In the genomic region with DNA sequence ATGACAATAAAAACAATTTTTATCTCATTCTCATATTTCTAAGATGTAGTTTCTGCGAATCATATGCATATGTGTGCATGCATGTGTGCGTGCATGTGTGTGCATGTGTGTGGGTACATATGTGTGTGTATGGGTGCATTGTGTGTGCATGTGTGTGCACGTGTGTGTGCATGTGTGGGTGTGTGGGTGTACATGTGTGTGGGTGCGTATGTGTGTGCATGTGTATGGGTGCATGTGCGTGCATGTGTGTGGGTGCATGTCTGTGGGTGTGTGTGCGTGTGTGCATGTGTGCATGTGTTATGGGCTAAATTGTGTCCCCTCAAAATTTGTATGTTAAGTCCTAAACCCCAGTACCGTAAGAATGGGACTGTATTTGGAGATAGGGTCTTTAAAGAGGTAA, we compare ENCODE assay signal across 16 cellular contexts. TPM values are rescaled to one million over a fixed set of nuclear protein-coding genes. Genes with fewer than 3 reads are reported as not detected.
DNase-seq lines count a peak whose midpoint lies in the region; ATAC-seq, FAIRE-seq and TF ChIP-seq lines count a peak whose summit lies in the region.
"Had no signal": no experiment of that assay in that cellular context is flagged by ENCODE, and none has a peak within 500 bp of the region (broad histone marks: within the 10 kb centered on the region; RNA-seq: fewer than 3 reads in every experiment).

No MANE protein-coding gene starts in this region.

- H3K79me1 ChIP-seq in IMR-90 (ENCODE audit: low read depth in 1 of 2, low read length in 2 of 2) (peaks cover 77 to 94% of the 10 kb centered on the region in 2 experiments), H1 (ENCODE audit: low read depth, low read length) (no peaks in the 10 kb centered on the region), neuronal stem cell (ENCODE audit: low read depth, low read length) (no peaks in the 10 kb centered on the region)

- no peak for TF ChIP-seq RAD21 in IMR-90 (IDR thresholded peaks at IDR 0.05; ENCODE audit: low read length)
- no peak for TF ChIP-seq RAD21 in H1 (IDR thresholded peaks at IDR 0.05 in 1 of 2, conservative IDR thresholded peaks at IDR 0.05 in 1 of 2; ENCODE audit: low read depth in 2 of 2, low read length in 2 of 2)

- no peak for ATAC-seq in IMR-90 (ENCODE audit: low read depth)
- ATAC-seq in naive thymus-derived CD8-positive, alpha-beta T cell, result no peak
- ATAC-seq in natural killer cell treated with Interleukin-12 subunit alpha and Interleukin-12 subunit beta and Interleukin-15 and Interleukin-18, amount 100 ng/mL, for 72 hours, result no peak
- ATAC-seq: CD8-positive, alpha-beta T cell; GM12878 had no signal

- peaks cover 79% of the 10 kb centered on the region for H4K20me1 ChIP-seq in IMR-90 (ENCODE audit: insufficient read depth, low read length)
- peaks cover 0 to 2% of the 10 kb centered on the region in 2 experiments for H4K20me1 ChIP-seq in H1 (replicated peaks in 1 of 2; ENCODE audit: control insufficient read depth in 1 of 2, insufficient read depth in 2 of 2, low read length in 2 of 2)
- H4K20me1 ChIP-seq: BLaER1 treated with 17β-estradiol and CSF1 and Interleukin-3, amounts not matched to agents 10 nM and 100 nM had no signal

- H3K27me3 ChIP-seq in IMR-90 (ENCODE audit: control insufficient read depth, insufficient read depth, low read length) (no peaks in the 10 kb centered on the region), H1 (replicated peaks in 1 of 4; ENCODE audit: control insufficient read depth in 3 of 4, extremely low read depth in 1 of 4, insufficient read depth in 3 of 4, low read length in 3 of 4) (no peaks in the 10 kb centered on the region), neuronal stem cell (ENCODE audit: control insufficient read depth in 3 of 3, insufficient read depth in 3 of 3, low read depth in 1 of 3, low read length in 3 of 3) (no peaks in the 10 kb centered on the region), sigmoid colon (no peaks in the 10 kb centered on the region)
- H3K27me3 ChIP-seq: BLaER1 treated with 17β-estradiol and CSF1 and Interleukin-3, amounts not matched to agents 10 nM and 100 nM had no signal

- H2AK5ac ChIP-seq in IMR-90 (ENCODE audit: low read depth, low read length) (no peak overlapping the region; the same call in 1 of the 2 replicates), H1 (ENCODE audit: low read depth, low read length) (no peak overlapping the region), neuronal stem cell (ENCODE audit: low read depth, low read length) (no peak overlapping the region)

- H2BK20ac ChIP-seq in IMR-90 (ENCODE audit: low read depth, low read length) (no peak overlapping the region), H1 (ENCODE audit: low read length) (no peak overlapping the region)

- peaks cover 92% of the 10 kb centered on the region for H3K36me3 ChIP-seq in IMR-90 (ENCODE audit: control insufficient read depth, insufficient read depth, low read length)
- no peaks in the 10 kb centered on the region for H3K36me3 ChIP-seq in H1 (ENCODE audit: control insufficient read depth in 2 of 4, insufficient read depth in 4 of 4, low read length in 3 of 4)
- H3K36me3 ChIP-seq in neuronal stem cell (replicated peaks in 1 of 2; ENCODE audit: control insufficient read depth in 2 of 2, insufficient read depth in 2 of 2, low read length in 2 of 2), result no peaks in the 10 kb centered on the region
- H3K36me3 ChIP-seq in sigmoid colon, result peaks cover 61 to 100% (median 89%) of the 10 kb centered on the region in 4 donors
- H3K36me3 ChIP-seq: BLaER1 treated with 17β-estradiol and CSF1 and Interleukin-3, amounts not matched to agents 10 nM and 100 nM; HAP-1 had no signal

- H2BK120ac ChIP-seq in IMR-90 (ENCODE audit: low read depth, low read length) (no peak overlapping the region), H1 (replicated peaks; ENCODE audit: low read depth, low read length) (no peak overlapping the region), neuronal stem cell (ENCODE audit: low read depth, low read length) (no peak overlapping the region)

- no peaks in the 10 kb centered on the region for H3K79me2 ChIP-seq in H1 (ENCODE audit: control insufficient read depth in 1 of 2, insufficient read depth in 2 of 2, low read length in 2 of 2)

- TF ChIP-seq CTCF in IMR-90 (conservative IDR thresholded peaks at IDR 0.05; ENCODE audit: low read depth, low read length) (no peak), H1 (IDR thresholded peaks at IDR 0.05; ENCODE audit: control extremely low read depth in 1 of 3, insufficient read depth in 1 of 3, low read depth in 1 of 3, low read length in 3 of 3) (no peak), sigmoid colon (IDR thresholded peaks at IDR 0.05) (no peak)

- H3K4me2 ChIP-seq in IMR-90 (ENCODE audit: low read depth, low read length), result no peak overlapping the region
- H3K4me2 ChIP-seq in H1 (ENCODE audit: insufficient read depth in 1 of 2, low read depth in 2 of 2, low read length in 2 of 2), result no peak overlapping the region
- no peak overlapping the region for H3K4me2 ChIP-seq in neuronal stem cell (ENCODE audit: insufficient read depth, low read length, poor library complexity, severe bottlenecking)

- no peak overlapping the region for H4K5ac ChIP-seq in IMR-90 (ENCODE audit: low read depth, low read length)
- H4K5ac ChIP-seq in H1 (ENCODE audit: insufficient read length, low read depth, low read length), result no peak overlapping the region

- H3K23ac ChIP-seq in IMR-90 (ENCODE audit: low read depth, low read length) (no peak overlapping the region; the same call in 1 of the 2 replicates), H1 (ENCODE audit: insufficient read length) (no peak overlapping the region), neuronal stem cell (ENCODE audit: low read depth, low read length, poor library complexity) (no peak overlapping the region)

- POLR2A ChIA-PET in IMR-90 (lab: Charles Lee; ENCODE audit: unreplicated experiment), result no interaction called here
- POLR2A ChIA-PET in H1 (lab: Charles Lee; ENCODE audit: partially characterized antibody), result no interaction called here
- POLR2A ChIA-PET in naive thymus-derived CD8-positive, alpha-beta T cell (lab: Charles Lee), result no interaction called here

- intact Hi-C loops in IMR-90 (cut with micrococcal nuclease), result no loop called here
- intact Hi-C loops in sigmoid colon (cut with DNase I), result no loop called here

- no TSS peak for BruUV-seq in IMR-90 (replicated peaks; lab: Mats Ljungman, UMichigan)

- H3K4me3 Mint-ChIP-seq in naive thymus-derived CD8-positive, alpha-beta T cell, result no peak overlapping the region
- H3K4me3 Mint-ChIP-seq in natural killer cell treated with Interleukin-12 subunit alpha and Interleukin-12 subunit beta and Interleukin-15 and Interleukin-18, amount 100 ng/mL, for 72 hours, result no peak overlapping the region
- H3K4me3 Mint-ChIP-seq: B cell; CD8-positive, alpha-beta T cell had no signal

- TF ChIP-seq POLR2A in IMR-90 (IDR thresholded peaks at IDR 0.05; ENCODE audit: low read depth, low read length) (no peak), H1 (IDR thresholded peaks at IDR 0.05; ENCODE audit: control extremely low read depth in 1 of 2, low read depth in 2 of 2, low read length in 2 of 2) (no peak), sigmoid colon (IDR thresholded peaks at IDR 0.05) (no peak)

- H3K56ac ChIP-seq in IMR-90 (ENCODE audit: extremely low read depth, insufficient read depth, low read length) (no peak overlapping the region), H1 (replicated peaks; ENCODE audit: insufficient read length, low read depth, low read length) (no peak overlapping the region)

- no peak overlapping the region for H4K91ac ChIP-seq in IMR-90 (ENCODE audit: insufficient read depth, low read depth, low read length)
- no peak overlapping the region for H4K91ac ChIP-seq in H1 (replicated peaks; ENCODE audit: insufficient read length, low read length)
- no peak overlapping the region for H4K91ac ChIP-seq in neuronal stem cell (ENCODE audit: low read depth, low read length, poor library complexity)

- in situ Hi-C loops in IMR-90 (cut with MboI; ENCODE audit: low sequenced_read_pairs), result no loop called here

- DNase-seq in IMR-90 (peak; percentile 39), H1 (ENCODE audit: low read depth in 1 of 2, low spot score in 2 of 2) (no peak), neuronal stem cell (ENCODE audit: low spot score) (no peak), sigmoid colon (no peak)
- no peak for DNase-seq in naive thymus-derived CD8-positive, alpha-beta T cell
- no peak for DNase-seq in natural killer cell treated with Interleukin-12 subunit alpha and Interleukin-12 subunit beta and Interleukin-15 and Interleukin-18, amount 100 ng/mL, for 72 hours (ENCODE audit: low spot score)
- DNase-seq: Calu3; CD8-positive, alpha-beta T cell; DMS53; DND-41; EL had no signal

- FAIRE-seq in H1 (lab: Jason Lieb, UNC), result no peak
- FAIRE-seq: GM12878 had no signal

- H3K27me3 Mint-ChIP-seq in naive thymus-derived CD8-positive, alpha-beta T cell, result no peaks in the 10 kb centered on the region
- H3K27me3 Mint-ChIP-seq in natural killer cell treated with Interleukin-12 subunit alpha and Interleukin-12 subunit beta and Interleukin-15 and Interleukin-18, amount 100 ng/mL, for 72 hours, result peaks cover 4 to 7% of the 10 kb centered on the region in 2 donors

- H3K36me3 Mint-ChIP-seq in naive thymus-derived CD8-positive, alpha-beta T cell, result peaks cover 12 to 66% (median 24%) of the 10 kb centered on the region in 3 donors
- H3K36me3 Mint-ChIP-seq in natural killer cell treated with Interleukin-12 subunit alpha and Interleukin-12 subunit beta and Interleukin-15 and Interleukin-18, amount 100 ng/mL, for 72 hours, result no peaks in the 10 kb centered on the region

- H3K9ac ChIP-seq in IMR-90 (ENCODE audit: low read depth, low read length), result no peak overlapping the region
- H3K9ac ChIP-seq in H1 (replicated peaks in 1 of 4; ENCODE audit: extremely low read depth in 1 of 4, low read depth in 3 of 4, low read length in 3 of 4), result no peak overlapping the region
- H3K9ac ChIP-seq in neuronal stem cell (ENCODE audit: low read depth, low read length, poor library complexity), result peak overlapping the region; percentile 61
- H3K9ac ChIP-seq: BLaER1 treated with 17β-estradiol and CSF1 and Interleukin-3, amounts not matched to agents 10 nM and 100 nM had no signal

- peaks cover 2% of the 10 kb centered on the region; the same call in 1 of the 2 replicates for H3K23me2 ChIP-seq in H1 (ENCODE audit: low read depth, low read length)

- H3K4me1 Mint-ChIP-seq in naive thymus-derived CD8-positive, alpha-beta T cell, result no peaks in the 10 kb centered on the region
- H3K4me1 Mint-ChIP-seq in natural killer cell treated with Interleukin-12 subunit alpha and Interleukin-12 subunit beta and Interleukin-15 and Interleukin-18, amount 100 ng/mL, for 72 hours (ENCODE audit: low read depth in 2 of 2), result no peaks in the 10 kb centered on the region
- H3K4me1 Mint-ChIP-seq: B cell had no signal

- H3K4ac ChIP-seq in IMR-90 (ENCODE audit: low read depth, low read length) (no peak overlapping the region; the same call in 1 of the 2 replicates), H1 (replicated peaks; ENCODE audit: insufficient read length, low read depth, low read length) (no peak overlapping the region), neuronal stem cell (ENCODE audit: low read length) (no peak overlapping the region)

- peaks cover 40% of the 10 kb centered on the region for H3K9me1 ChIP-seq in IMR-90 (ENCODE audit: insufficient read depth, low read length)

- no peak overlapping the region for H2AK9ac ChIP-seq in IMR-90 (replicated peaks; ENCODE audit: low read depth, low read length, poor library complexity)

- H3K27ac Mint-ChIP-seq in naive thymus-derived CD8-positive, alpha-beta T cell, result no peak overlapping the region
- no peak overlapping the region for H3K27ac Mint-ChIP-seq in natural killer cell treated with Interleukin-12 subunit alpha and Interleukin-12 subunit beta and Interleukin-15 and Interleukin-18, amount 100 ng/mL, for 72 hours
- H3K27ac Mint-ChIP-seq: B cell; CD8-positive, alpha-beta T cell had no signal

- dilution Hi-C loops in IMR-90 (cut with HindIII; ENCODE audit: low sequenced_read_pairs, unreplicated experiment), result no loop called here

- H2AFZ ChIP-seq in IMR-90 (replicated peaks; ENCODE audit: low read length, poor library complexity), result no peak overlapping the region
- no peak overlapping the region for H2AFZ ChIP-seq in H1 (ENCODE audit: low read length)
- H2AFZ ChIP-seq in neuronal stem cell (ENCODE audit: low read length), result no peak overlapping the region

- no peak overlapping the region for H3K4me3 ChIP-seq in IMR-90 (ENCODE audit: insufficient read depth, low read depth, low read length)
- no peak overlapping the region for H3K4me3 ChIP-seq in H1 (ENCODE audit: extremely low read depth in 1 of 4, insufficient read depth in 2 of 4, low read depth in 3 of 4, low read length in 4 of 4)
- H3K4me3 ChIP-seq in neuronal stem cell (ENCODE audit: low read length in 2 of 2), result peak overlapping the region in 1 of 2 donors; percentile 69
- H3K4me3 ChIP-seq in sigmoid colon, result no peak overlapping the region
- H3K4me3 ChIP-seq: BLaER1 treated with 17β-estradiol and CSF1 and Interleukin-3, amounts not matched to agents 10 nM and 100 nM; GM12878; HAP-1 had no signal

- H3K4me1 ChIP-seq in IMR-90 (ENCODE audit: control insufficient read depth, insufficient read depth, low read length) (peaks cover 28% of the 10 kb centered on the region), H1 (replicated peaks in 1 of 4; ENCODE audit: control insufficient read depth in 3 of 4, insufficient read depth in 4 of 4, low read length in 3 of 4) (peaks cover 0 to 8% (median 5%) of the 10 kb centered on the region in 4 experiments; a peak in 5 of 7 replicates), neuronal stem cell (ENCODE audit: control insufficient read depth in 2 of 2, insufficient read depth in 1 of 2, low read depth in 1 of 2, low read length in 2 of 2) (peaks cover 0 to 6% of the 10 kb centered on the region in 2 donors), sigmoid colon (peaks cover 0 to 52% (median 44%) of the 10 kb centered on the region in 4 donors)
- H3K4me1 ChIP-seq: HAP-1 had no signal

- CTCF ChIA-PET in IMR-90 (lab: Yijun Ruan, JAX) (no interaction called here), H1 (lab: Charles Lee; ENCODE audit: partially characterized antibody) (no interaction called here)

- H3K14ac ChIP-seq in IMR-90 (replicated peaks; ENCODE audit: low read depth, low read length) (no peak overlapping the region), H1 (ENCODE audit: insufficient read length) (no peak overlapping the region), neuronal stem cell (ENCODE audit: low read length) (no peak overlapping the region)

- peak overlapping the region; percentile 17; the same call in 1 of the 2 replicates for H3K27ac ChIP-seq in IMR-90 (ENCODE audit: insufficient read depth, low read length)
- no peak overlapping the region for H3K27ac ChIP-seq in H1 (ENCODE audit: low read depth, low read length)
- no peak overlapping the region for H3K27ac ChIP-seq in neuronal stem cell (replicated peaks; ENCODE audit: low read length)
- H3K27ac ChIP-seq in sigmoid colon, result no peak overlapping the region
- H3K27ac ChIP-seq: BLaER1 treated with 17β-estradiol and CSF1 and Interleukin-3, amounts not matched to agents 10 nM and 100 nM; HL-60 had no signal

- no peak for TF ChIP-seq EP300 in H1 (IDR thresholded peaks at IDR 0.05; ENCODE audit: borderline replicate concordance in 1 of 2, low read depth in 2 of 2, low read length in 2 of 2)
- TF ChIP-seq EP300 in sigmoid colon (IDR thresholded peaks at IDR 0.05), result no peak

- H2BK15ac ChIP-seq in IMR-90 (ENCODE audit: low read depth, low read length), result no peak overlapping the region
- H2BK15ac ChIP-seq in H1 (ENCODE audit: low read length), result 0 out of 2 replicates have a peak overlapping the region, but pooled peaks have one; percentile 83
- no peak overlapping the region for H2BK15ac ChIP-seq in neuronal stem cell (ENCODE audit: low read length)

- 100% methylated on average over 2 of the region's 7 CpGs; no CpG with 5 or more reads in 1 of the 2 experiments for WGBS in IMR-90 (ENCODE audit: extremely low coverage in 2 of 2, insufficient read length in 1 of 2), 2 experiments
- WGBS in H1 (ENCODE audit: extremely low coverage in 1 of 2, insufficient coverage in 1 of 2, insufficient read length in 1 of 2, insufficient replicate concordance in 2 of 2, low coverage in 1 of 2, low lambda C conversion rate in 2 of 2, missing lambda C conversion rate in 1 of 2), 2 experiments, result 85% methylated on average over 7 of the region's 7 CpGs; no CpG with 5 or more reads in 1 of the 2 experiments
- WGBS in neuronal stem cell (ENCODE audit: extremely low coverage in 2 of 2, insufficient read length in 2 of 2, insufficient replicate concordance in 1 of 2), 2 donors, result no CpG with 5 or more reads among the region's 7 CpGs
- WGBS in sigmoid colon, 2 donors, result 91 to 96% methylated on average over 7 of the region's 7 CpGs

- H3K9me3 ChIP-seq in IMR-90 (ENCODE audit: control insufficient read depth, insufficient read depth, low read length), result no peaks in the 10 kb centered on the region
- H3K9me3 ChIP-seq in H1 (ENCODE audit: insufficient read depth in 2 of 2, low read depth in 1 of 2, low read length in 1 of 2), result peaks cover 0 to 3% of the 10 kb centered on the region in 2 experiments; a peak in 1 of 4 replicates
- H3K9me3 ChIP-seq in neuronal stem cell (replicated peaks in 1 of 2; ENCODE audit: control insufficient read depth in 2 of 2, insufficient read depth in 1 of 2, low read depth in 1 of 2, low read length in 2 of 2), result peaks cover 0 to 2% of the 10 kb centered on the region in 2 donors
- H3K9me3 ChIP-seq in sigmoid colon, result no peaks in the 10 kb centered on the region
- H3K9me3 ChIP-seq: HAP-1 had no signal

- no peaks in the 10 kb centered on the region for H3K9me3 Mint-ChIP-seq in naive thymus-derived CD8-positive, alpha-beta T cell
- H3K9me3 Mint-ChIP-seq in natural killer cell treated with Interleukin-12 subunit alpha and Interleukin-12 subunit beta and Interleukin-15 and Interleukin-18, amount 100 ng/mL, for 72 hours, result no peaks in the 10 kb centered on the region
- H3K9me3 Mint-ChIP-seq: CD8-positive, alpha-beta T cell had no signal

- H2BK12ac ChIP-seq in H1 (ENCODE audit: low read depth, low read length) (peak overlapping the region; percentile 62; the same call in 1 of the 2 replicates), neuronal stem cell (ENCODE audit: low read length) (no peak overlapping the region)

- H2BK5ac ChIP-seq in IMR-90 (ENCODE audit: low read depth, low read length, poor library complexity, severe bottlenecking) (peak overlapping the region; percentile 48), H1 (ENCODE audit: low read depth, low read length) (no peak overlapping the region; the same call in 1 of the 2 replicates), neuronal stem cell (ENCODE audit: low read length) (no peak overlapping the region)

- peak overlapping the region in 1 of 2 experiments; percentile 14; a peak in 1 of 4 replicates for H4K8ac ChIP-seq in IMR-90 (ENCODE audit: low read depth in 2 of 2, low read length in 2 of 2)
- no peak overlapping the region for H4K8ac ChIP-seq in H1 (ENCODE audit: extremely low read depth, insufficient read depth, low read length)
- H4K8ac ChIP-seq in neuronal stem cell (ENCODE audit: low read depth, low read length), result no peak overlapping the region

- H3K18ac ChIP-seq in IMR-90 (ENCODE audit: low read depth, low read length) (no peak overlapping the region), H1 (ENCODE audit: extremely low read depth, low read length) (no peak overlapping the region), neuronal stem cell (ENCODE audit: low read length) (no peak overlapping the region)

RNA-seq across cellular contexts. Expression of a gene that starts 49.3 kb away (rescaled TPM):
- total RNA-seq in IMR-90 (2012; rRNA removed), result 1,501 and 1,855 TPM in 2 replicates
- polyA plus RNA-seq in IMR-90 (2012; rRNA removed), result 798 and 964 TPM in 2 replicates
- 520 and 674 TPM in 2 replicates for polyA plus RNA-seq in IMR-90 (2012; cell fraction: cytosol; rRNA removed)
- polyA plus RNA-seq in IMR-90 (2012; cell fraction: nucleus; rRNA removed; ENCODE audit: low replicate concordance), result 700 and 999 TPM in 2 replicates
- total RNA-seq in H1 (2021; fragmentation: NEBNext Ultra II Directional; extraction: Animal tissue kit (Norgen Biotek cat#: 25700)), result 3.4 and 3.5 TPM in 2 replicates
- polyA plus RNA-seq in H1 (2011; rRNA removed), result 1.2 and 1.9 TPM in 2 replicates
- polyA plus RNA-seq in H1 (2011; cell fraction: cytosol; rRNA removed), result 1.2 TPM
- 4.1 TPM for polyA plus RNA-seq in H1 (2011; cell fraction: nucleus; rRNA removed)
- 2.4 to 3.5 TPM (median 3.0 TPM) in 4 replicates for polyA plus RNA-seq in H1 (2012, experiment 1 of 2)
- polyA plus RNA-seq in H1 (2012, experiment 2 of 2), result 0.60 TPM
- 5.0 TPM for polyA plus RNA-seq in H1 (2013, experiment 1 of 2)
- 3.8 TPM for polyA plus RNA-seq in H1 (2013, experiment 2 of 2)
- polyA minus RNA-seq in H1 (2011; rRNA and poly(A)+ RNA removed), result 3.1 and 6.5 TPM in 2 replicates
- 3.0 TPM for polyA minus RNA-seq in H1 (2011; cell fraction: cytosol; rRNA and poly(A)+ RNA removed)
- polyA minus RNA-seq in H1 (2011; cell fraction: nucleus; rRNA and poly(A)+ RNA removed), result 6.4 TPM
- polyA plus RNA-seq in neuronal stem cell (2013, experiment 1 of 2), result 0.07 TPM
- 0.08 TPM for polyA plus RNA-seq in neuronal stem cell (2013, experiment 2 of 2)
- total RNA-seq in naive thymus-derived CD8-positive, alpha-beta T cell, result 1 to 10 TPM; 3.5 to 4.1 TPM
- 1 to 10 TPM in 2 of 3 donors, under 1 TPM in 1; 0.95 to 2.0 (median 1.8) TPM for polyA plus RNA-seq in naive thymus-derived CD8-positive, alpha-beta T cell
- 100 to 1,000 TPM; 233 to 715 (median 381) TPM for total RNA-seq in sigmoid colon
- 10 to 100 TPM in 1 of 3 donors, 1 to 10 TPM in 2; 2.8 to 66.9 (median 9.0) TPM for polyA plus RNA-seq in sigmoid colon
- under 1 TPM in 1 of 2 donors, not detected in 1; 0.11 TPM for total RNA-seq in natural killer cell treated with Interleukin-12 subunit alpha and Interleukin-12 subunit beta and Interleukin-15 and Interleukin-18, amount 100 ng/mL, for 72 hours

Comparison
In these comparisons a context has a peak if more than half of its experiments do, and no peak if none do; other contexts are left out.
1. RNA of a gene that starts 49.3 kb away (total RNA-seq): 1,501 to 1,855 TPM in IMR-90 and 233 to 715 TPM in sigmoid colon; 3.5 to 4.1 TPM in naive thymus-derived CD8-positive, alpha-beta T cell, 3.4 to 3.5 TPM in H1 and 0.11 TPM in natural killer cell treated with Interleukin-12 subunit alpha and Interleukin-12 subunit beta and Interleukin-15 and Interleukin-18, amount 100 ng/mL, for 72 hours; every median in the first group is over 10 times any median in the second.